Comparison of ENCODE assay signal across 20 cellular contexts in the genomic region with DNA sequence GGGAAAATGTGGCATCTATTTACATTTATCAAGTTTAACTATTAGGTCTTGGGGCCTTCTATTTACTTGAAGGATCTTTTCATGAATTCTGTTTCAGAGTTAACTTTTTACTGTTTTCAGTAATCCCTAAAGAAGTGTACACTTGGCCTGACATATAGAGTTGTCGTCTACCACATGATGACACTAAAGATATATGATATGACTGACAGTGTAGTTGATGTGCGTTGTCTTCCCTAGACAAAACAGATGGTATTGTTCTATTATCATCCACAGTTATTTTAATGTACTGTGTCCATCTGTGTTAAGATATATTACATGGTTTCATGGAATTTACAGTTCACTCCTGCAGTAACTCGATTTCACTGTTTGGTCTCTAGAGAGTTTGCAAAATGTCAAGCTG. TPM values are rescaled to one million over a fixed set of nuclear protein-coding genes. Genes with fewer than 3 reads are reported as not detected.
DNase-seq lines count a peak whose midpoint lies in the region; ATAC-seq and TF ChIP-seq lines count a peak whose summit lies in the region.
"Had no signal": no experiment of that assay in that cellular context is flagged by ENCODE, and none has a peak within 500 bp of the region (broad histone marks: within the 10 kb centered on the region; RNA-seq: fewer than 3 reads in every experiment).

No MANE protein-coding gene starts in this region.

- H3K27me3 Mint-ChIP-seq in nephron (ENCODE audit: low read depth): no peaks in the 10 kb centered on the region
- H3K27me3 Mint-ChIP-seq: T-cell had no signal

- DNase-seq in HEK293T (ENCODE audit: extremely low spot score) (no peak), NCI-H2171 treated with DMSO at 0.1 percent for 48 hours (lab: John Stamatoyannopoulos, UW) (peak; percentile 93), SJCRH30 (peak; percentile 9 to 75), NCI-H146 (lab: John Stamatoyannopoulos, UW) (no peak), Peyer's patch (no peak)
- DNase-seq: BE2C, DND-41, GOT3, HCEC 1CT, IMR-90, NCI-H1092 treated with DMSO at 0.1 percent for 48 hours, NCI-H1436 treated with DMSO at 0.1 percent for 48 hours, NCI-H2227 treated with DMSO at 0.1 percent for 48 hours, NCI-H510A, SIG-M5, T-cell had no signal

- H3K4me1 Mint-ChIP-seq in nephron: peaks cover 20% of the 10 kb centered on the region
- H3K4me1 Mint-ChIP-seq: T-cell had no signal

- CTCF ChIA-PET in HEK293T (lab: Yijun Ruan, JAX): interaction anchor here (0.9 kb wide), 1 partner anchor 10 kb away, joined by 4 read pairs; no protein-coding TSS in a partner anchor

- peak overlapping the region in 2 of 3 experiments; percentile 15 to 59 for H3K27ac Mint-ChIP-seq in nephron
- H3K27ac Mint-ChIP-seq: T-cell had no signal

- H3K27me3 ChIP-seq in SJCRH30 (no peaks in the 10 kb centered on the region), Peyer's patch (no peaks in the 10 kb centered on the region)
- H3K27me3 ChIP-seq: BE2C had no signal

- H3K9me3 ChIP-seq in SJCRH30 (replicated peaks): no peaks in the 10 kb centered on the region
- H3K9me3 ChIP-seq in Peyer's patch: no peaks in the 10 kb centered on the region
- H3K9me3 ChIP-seq: BE2C had no signal

- peaks cover 18% of the 10 kb centered on the region; the same call in 1 of the 2 replicates for H3K36me3 ChIP-seq in SJCRH30
- H3K36me3 ChIP-seq in Peyer's patch: no peaks in the 10 kb centered on the region
- H3K36me3 ChIP-seq: BE2C had no signal

- H3K27ac ChIP-seq in SJCRH30: peak overlapping the region; percentile 55
- no peak overlapping the region for H3K27ac ChIP-seq in Peyer's patch
- H3K27ac ChIP-seq: KMS-11 had no signal

- TF ChIP-seq POLR2A in Peyer's patch (IDR thresholded peaks at IDR 0.05): no peak

- H3K9me3 Mint-ChIP-seq in nephron: no peaks in the 10 kb centered on the region
- H3K9me3 Mint-ChIP-seq: T-cell had no signal

- H3K36me3 Mint-ChIP-seq in nephron (ENCODE audit: low read depth): peaks cover 5% of the 10 kb centered on the region
- H3K36me3 Mint-ChIP-seq: T-cell had no signal

- POLR2A ChIA-PET in HEK293T (lab: Yijun Ruan, JAX): no interaction called here

- H3K4me1 ChIP-seq in SJCRH30 (peaks cover 23% of the 10 kb centered on the region), Peyer's patch (no peaks in the 10 kb centered on the region)
- H3K4me1 ChIP-seq: BE2C had no signal

- H3K4me3 Mint-ChIP-seq in nephron: no peak overlapping the region
- H3K4me3 Mint-ChIP-seq: T-cell had no signal

- no peak overlapping the region for H3K4me3 ChIP-seq in SJCRH30
- H3K4me3 ChIP-seq in Peyer's patch: no peak overlapping the region

- TF ChIP-seq CTCF in nephron (IDR thresholded peaks at IDR 0.05; ENCODE audit: unreplicated experiment in 3 of 3): no peak
- TF ChIP-seq CTCF in Peyer's patch (IDR thresholded peaks at IDR 0.05): no peak

- no peak for ATAC-seq in HG02623 (IDR thresholded peaks at IDR 0.05; ENCODE audit: unreplicated experiment)
- ATAC-seq: T-cell had no signal

TF ChIP-seq in HEK293T, 16 proteins besides CTCF, POLR2A, EP300 and RAD21:
- TF ChIP-seq NFRKB (IDR thresholded peaks at IDR 0.05): no peak
- TF ChIP-seq, protein P1, sequence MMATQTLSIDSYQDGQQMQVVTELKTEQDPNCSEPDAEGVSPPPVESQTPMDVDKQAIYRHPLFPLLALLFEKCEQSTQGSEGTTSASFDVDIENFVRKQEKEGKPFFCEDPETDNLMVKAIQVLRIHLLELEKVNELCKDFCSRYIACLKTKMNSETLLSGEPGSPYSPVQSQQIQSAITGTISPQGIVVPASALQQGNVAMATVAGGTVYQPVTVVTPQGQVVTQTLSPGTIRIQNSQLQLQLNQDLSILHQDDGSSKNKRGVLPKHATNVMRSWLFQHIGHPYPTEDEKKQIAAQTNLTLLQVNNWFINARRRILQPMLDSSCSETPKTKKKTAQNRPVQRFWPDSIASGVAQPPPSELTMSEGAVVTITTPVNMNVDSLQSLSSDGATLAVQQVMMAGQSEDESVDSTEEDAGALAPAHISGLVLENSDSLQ (IDR thresholded peaks at IDR 0.05): peak; percentile 72

RNA-seq across cellular contexts. Expression of a gene that starts 18.0 kb away (rescaled TPM):
- total RNA-seq in SJCRH30 (2014; rRNA removed; shearing (Covaris generic)): 52.5 and 52.7 TPM in 2 replicates
- total RNA-seq in Peyer's patch: 10 to 100 TPM; 10.5 to 46.2 (median 31.3) TPM
- total RNA-seq: A673 had no signal

Comparison
In these comparisons a context has a peak if more than half of its experiments do, and no peak if none do; other contexts are left out.
1. DNase-seq: peak in NCI-H2171 treated with DMSO at 0.1 percent for 48 hours (single experiment) and SJCRH30 (2 of 2); none in HEK293T (single experiment), NCI-H146 (single experiment) and Peyer's patch (0 of 3).